Comparison of ENCODE assay signal across 20 cellular contexts in genomic region chrX:131958724-131959123, GRCh38.
A peak's percentile ranks its signal among the peaks of the same experiment; 100 is the strongest.
DNase-seq lines count a peak whose midpoint lies in the region; ATAC-seq, FAIRE-seq and TF ChIP-seq lines count a peak whose summit lies in the region.
"Had no signal": no experiment of that assay in that cellular context is flagged by ENCODE, and none has a peak within 500 bp of the region (broad histone marks: within the 10 kb centered on the region; RNA-seq: fewer than 3 reads in every experiment).

No MANE protein-coding gene starts in this region.

- TF ChIP-seq CTCF in HEK293 (tag by site-specific recombination; IDR thresholded peaks at IDR 0.05), result no peak
- no peak for TF ChIP-seq CTCF in astrocyte (IDR thresholded peaks at IDR 0.05; ENCODE audit: insufficient read depth, low read depth, low read length)
- TF ChIP-seq CTCF in kidney (IDR thresholded peaks at IDR 0.05; ENCODE audit: borderline replicate concordance, extremely low read depth, insufficient read depth), result no peak
- TF ChIP-seq CTCF in spleen (IDR thresholded peaks at IDR 0.05 in 8 of 11, conservative IDR thresholded peaks at IDR 0.05 in 3 of 11), result no peak

- no peak for TF ChIP-seq POLR2A in spleen (IDR thresholded peaks at IDR 0.05)

- H3K4me3 ChIP-seq in HEK293 (ENCODE audit: low read depth, low read length), result no peak overlapping the region
- H3K4me3 ChIP-seq in astrocyte (ENCODE audit: insufficient read depth, low read depth, low read length), result no peak overlapping the region
- no peak overlapping the region for H3K4me3 ChIP-seq in kidney (ENCODE audit: low read length in 2 of 2)
- H3K4me3 ChIP-seq in spleen, result no peak overlapping the region

- CTCF ChIA-PET in HEK293 (lab: Yijun Ruan, JAX), result no interaction called here

- H3K27me3 ChIP-seq in astrocyte (ENCODE audit: insufficient read depth, low read length) (no peaks in the 10 kb centered on the region), spleen (replicated peaks in 1 of 7) (peaks cover 0 to 6% (median 0%) of the 10 kb centered on the region in 7 donors)
- H3K27me3 ChIP-seq: BE2C had no signal

- H3K36me3 Mint-ChIP-seq in astrocyte (ENCODE audit: low read depth, unreplicated experiment), result no peaks in the 10 kb centered on the region
- H3K36me3 Mint-ChIP-seq in activated naive CD8-positive, alpha-beta T cell treated with anti-CD3 and anti-CD28 coated beads, Interleukin-2, amount 50 U/mL, for 24 hours (ENCODE audit: low read depth), result no peaks in the 10 kb centered on the region

- peaks cover 1% of the 10 kb centered on the region for H3K27me3 Mint-ChIP-seq in astrocyte (ENCODE audit: low read depth, unreplicated experiment)
- no peaks in the 10 kb centered on the region for H3K27me3 Mint-ChIP-seq in activated naive CD8-positive, alpha-beta T cell treated with anti-CD3 and anti-CD28 coated beads, Interleukin-2, amount 50 U/mL, for 24 hours
- H3K27me3 Mint-ChIP-seq: CD4-positive, alpha-beta T cell had no signal

- no peaks in the 10 kb centered on the region for H3K4me1 Mint-ChIP-seq in astrocyte (ENCODE audit: low read depth, unreplicated experiment)
- peaks cover 8% of the 10 kb centered on the region for H3K4me1 Mint-ChIP-seq in activated naive CD8-positive, alpha-beta T cell treated with anti-CD3 and anti-CD28 coated beads, Interleukin-2, amount 50 U/mL, for 24 hours

- no peak overlapping the region for H3K4me3 Mint-ChIP-seq in astrocyte (ENCODE audit: unreplicated experiment)
- no peak overlapping the region for H3K4me3 Mint-ChIP-seq in activated naive CD8-positive, alpha-beta T cell treated with anti-CD3 and anti-CD28 coated beads, Interleukin-2, amount 50 U/mL, for 24 hours
- H3K4me3 Mint-ChIP-seq: CD4-positive, alpha-beta T cell had no signal

- peaks cover 2% of the 10 kb centered on the region for H3K9me3 Mint-ChIP-seq in astrocyte (ENCODE audit: unreplicated experiment)
- peaks cover 3% of the 10 kb centered on the region for H3K9me3 Mint-ChIP-seq in activated naive CD8-positive, alpha-beta T cell treated with anti-CD3 and anti-CD28 coated beads, Interleukin-2, amount 50 U/mL, for 24 hours
- H3K9me3 Mint-ChIP-seq: CD4-positive, alpha-beta T cell had no signal

- POLR2A ChIA-PET in HEK293 (lab: Yijun Ruan, JAX), result no interaction called here

- H3K79me2 ChIP-seq in astrocyte (ENCODE audit: insufficient read depth, low read length), result no peaks in the 10 kb centered on the region

- H3K9ac ChIP-seq in astrocyte (ENCODE audit: low read length) (no peak overlapping the region), kidney (ENCODE audit: low read length in 2 of 2) (no peak overlapping the region)

- no peak overlapping the region for H3K4me2 ChIP-seq in astrocyte (ENCODE audit: low read length)

- H3K27ac ChIP-seq in HEK293 (ENCODE audit: extremely low read depth, low read depth, low read length) (no peak overlapping the region), astrocyte (ENCODE audit: low read depth, low read length) (no peak overlapping the region), kidney (ENCODE audit: low read depth in 2 of 2, low read length in 2 of 2) (no peak overlapping the region), spleen (no peak overlapping the region)

- H3K9me3 ChIP-seq in HEK293 (ENCODE audit: control insufficient read depth, insufficient read depth, low read depth, low read length), result no peaks in the 10 kb centered on the region
- no peaks in the 10 kb centered on the region for H3K9me3 ChIP-seq in astrocyte (ENCODE audit: insufficient read depth, low read depth, low read length)
- H3K9me3 ChIP-seq in kidney (ENCODE audit: control insufficient read depth in 1 of 2, low read length in 2 of 2), result no peaks in the 10 kb centered on the region
- H3K9me3 ChIP-seq in spleen, result no peaks in the 10 kb centered on the region
- H3K9me3 ChIP-seq: BE2C, Caco-2 had no signal

- FAIRE-seq in astrocyte (lab: Jason Lieb, UNC) (peak; percentile 81), kidney (lab: Jason Lieb, UNC) (peak; percentile 52)
- FAIRE-seq: A204.1, D721Med, G401.6, GM12892, GM18507 had no signal

- WGBS in spleen, 5 donors, result 12 to 30% (median 22%) methylated on average over 1 of the region's 1 CpG

- no peak overlapping the region for H2AFZ ChIP-seq in astrocyte (ENCODE audit: low read depth, low read length)

- no peaks in the 10 kb centered on the region for H4K20me1 ChIP-seq in astrocyte (ENCODE audit: insufficient read depth, low read length)

- no peak overlapping the region for H3K27ac Mint-ChIP-seq in astrocyte (ENCODE audit: unreplicated experiment)
- H3K27ac Mint-ChIP-seq in activated naive CD8-positive, alpha-beta T cell treated with anti-CD3 and anti-CD28 coated beads, Interleukin-2, amount 50 U/mL, for 24 hours, result no peak overlapping the region
- H3K27ac Mint-ChIP-seq: CD4-positive, alpha-beta T cell had no signal

- DNase-seq in CD1c-positive myeloid dendritic cell (ENCODE audit: extremely low spot score) (peak; percentile 10), astrocyte (ENCODE audit: low read depth) (no peak), kidney (no peak), spleen (no peak)
- DNase-seq in activated naive CD8-positive, alpha-beta T cell treated with anti-CD3 and anti-CD28 coated beads, Interleukin-2, amount 50 U/mL, for 24 hours, result no peak
- DNase-seq: ACHN; BE2C; C1 segment of cervical spinal cord; Caco-2; CD4-positive, alpha-beta T cell; GOT3; H7 had no signal

- H3K36me3 ChIP-seq in HEK293 (ENCODE audit: control insufficient read depth in 2 of 2, insufficient read depth in 1 of 2, low read length in 2 of 2), result no peaks in the 10 kb centered on the region
- H3K36me3 ChIP-seq in astrocyte (ENCODE audit: insufficient read depth, low read length), result no peaks in the 10 kb centered on the region
- no peaks in the 10 kb centered on the region for H3K36me3 ChIP-seq in kidney (ENCODE audit: control insufficient read depth in 1 of 2, insufficient read depth in 2 of 2, low read length in 2 of 2)
- no peaks in the 10 kb centered on the region for H3K36me3 ChIP-seq in spleen
- H3K36me3 ChIP-seq: BE2C had no signal

- H3K4me1 ChIP-seq in HEK293 (ENCODE audit: control insufficient read depth, insufficient read depth, low read length), result no peaks in the 10 kb centered on the region
- H3K4me1 ChIP-seq in astrocyte (ENCODE audit: insufficient read depth, low read length), result no peaks in the 10 kb centered on the region
- no peaks in the 10 kb centered on the region for H3K4me1 ChIP-seq in kidney (ENCODE audit: control insufficient read depth in 1 of 2, insufficient read depth in 1 of 2, low read depth in 1 of 2, low read length in 2 of 2)
- no peaks in the 10 kb centered on the region for H3K4me1 ChIP-seq in spleen
- H3K4me1 ChIP-seq: BE2C, Caco-2 had no signal

- intact Hi-C loops in kidney (cut with DNase I), result no loop called here
- intact Hi-C loops in spleen (cut with DNase I; ENCODE audit: low total_unique reads), result no loop called here

- ATAC-seq in activated naive CD8-positive, alpha-beta T cell treated with anti-CD3 and anti-CD28 coated beads, Interleukin-2, amount 50 U/mL, for 24 hours, result no peak
- ATAC-seq in HG03521 (IDR thresholded peaks at IDR 0.05; ENCODE audit: unreplicated experiment), result no peak
- ATAC-seq: HCT116 had no signal

TF ChIP-seq in HEK293, 187 proteins besides CTCF, POLR2A, EP300 and RAD21:
- no peak for TF ChIP-seq ZNF311 (tag by site-specific recombination; IDR thresholded peaks at IDR 0.05; ENCODE audit: borderline replicate concordance)
- peak; percentile 58; the same call in 1 of the 2 replicates for TF ChIP-seq ATF2 (tag by site-specific recombination; IDR thresholded peaks at IDR 0.05; ENCODE audit: low read depth)
- no peak for TF ChIP-seq ZNF514 (tag by site-specific recombination; IDR thresholded peaks at IDR 0.05)
